Comparison of ENCODE assay signal across 17 cellular contexts in genomic region chr7:122988333-122988732, GRCh38. TPM values are rescaled to one million over a fixed set of nuclear protein-coding genes. Genes with fewer than 3 reads are reported as not detected.
DNase-seq lines count a peak whose midpoint lies in the region; ATAC-seq, FAIRE-seq and TF ChIP-seq lines count a peak whose summit lies in the region.
"Had no signal": no experiment of that assay in that cellular context is flagged by ENCODE, and none has a peak within 500 bp of the region (broad histone marks: within the 10 kb centered on the region; RNA-seq: fewer than 3 reads in every experiment).

No MANE protein-coding gene starts in this region.

- intact Hi-C loops in GM12878 (cut with micrococcal nuclease; ENCODE audit: unreplicated experiment) (no loop called here), mammary epithelial cell (cut with micrococcal nuclease) (no loop called here)

- FAIRE-seq in GM12878 (lab: Jason Lieb, UNC), result no peak
- FAIRE-seq: A204.1, D721Med, HepG2 had no signal

- no peak overlapping the region for H3K9ac ChIP-seq in GM12878 (ENCODE audit: control insufficient read depth, insufficient read depth, low read length)
- no peak overlapping the region for H3K9ac ChIP-seq in mammary epithelial cell (ENCODE audit: insufficient read depth, low read length)

- no peaks in the 10 kb centered on the region for H3K9me3 Mint-ChIP-seq in glutamatergic neuron (ENCODE audit: unreplicated experiment)

- RAD21 ChIA-PET in GM12878 (lab: Charles Lee; ENCODE audit: unreplicated experiment), result no interaction called here

- peak; percentile 31; the same call in 2 of the 3 replicates for ATAC-seq in GM12878
- ATAC-seq: HepG2 had no signal

- POLR2A ChIA-PET in GM12878 (lab: Charles Lee), result no interaction called here

- DNase-seq in NCI-H2171 (lab: John Stamatoyannopoulos, UW), result peak; percentile 48
- no peak for DNase-seq in GM12878 (ENCODE audit: low read depth, low spot score)
- DNase-seq in glutamatergic neuron, result peak; percentile 19
- DNase-seq in mammary epithelial cell, result no peak
- DNase-seq in activated T-cell treated with anti-CD3 and anti-CD28 coated beads, Interleukin-2, amount 50 U/mL, for 48 hours, result no peak
- DNase-seq in stimulated activated CD4-positive, alpha-beta T cell treated with anti-CD3 and anti-CD28 coated beads, Interleukin-2, amount 100 ng/mL, for 48 hours, result no peak
- DNase-seq: AML-193; Caco-2; CD4-positive, alpha-beta T cell; GDM1 had no signal

- BruUV-seq in GM12878 (replicated peaks; lab: Mats Ljungman, UMichigan) (no TSS peak), mammary epithelial cell (replicated peaks; lab: Mats Ljungman, UMichigan) (no TSS peak)

- TF ChIP-seq CTCF in GM12878 (IDR thresholded peaks at IDR 0.05 in 2 of 3, conservative IDR thresholded peaks at IDR 0.05 in 1 of 3; ENCODE audit: control insufficient read depth in 2 of 3, extremely low read depth in 1 of 3, insufficient read depth in 1 of 3, low read depth in 3 of 3, low read length in 3 of 3) (no peak), glutamatergic neuron (IDR thresholded peaks at IDR 0.05; ENCODE audit: partially characterized antibody, unreplicated experiment) (no peak), mammary epithelial cell (conservative IDR thresholded peaks at IDR 0.05 in 1 of 2, IDR thresholded peaks at IDR 0.05 in 1 of 2; ENCODE audit: extremely low read depth in 1 of 2, insufficient read depth in 1 of 2, low read depth in 1 of 2, low read length in 2 of 2) (no peak)

- TF ChIP-seq EP300 in GM12878 (IDR thresholded peaks at IDR 0.05; ENCODE audit: borderline replicate concordance in 1 of 2, control insufficient read depth in 1 of 2, low read depth in 2 of 2, low read length in 2 of 2), result no peak

- no peaks in the 10 kb centered on the region for H3K36me3 Mint-ChIP-seq in glutamatergic neuron (ENCODE audit: unreplicated experiment)

- TF ChIP-seq POLR2A in GM12878 (IDR thresholded peaks at IDR 0.05; ENCODE audit: low read depth, low read length), result no peak

- H3K27me3 Mint-ChIP-seq in glutamatergic neuron (ENCODE audit: unreplicated experiment), result peaks cover 3% of the 10 kb centered on the region
- H3K27me3 Mint-ChIP-seq: CD4-positive, alpha-beta T cell had no signal

- no peaks in the 10 kb centered on the region for H3K9me3 ChIP-seq in GM12878 (replicated peaks; ENCODE audit: control insufficient read depth, insufficient read depth, low read length)
- H3K9me3 ChIP-seq in mammary epithelial cell (replicated peaks; ENCODE audit: insufficient read depth, low read length), result no peaks in the 10 kb centered on the region
- H3K9me3 ChIP-seq: Caco-2, HAP-1 had no signal

- CTCF ChIA-PET in GM12878 (lab: Yijun Ruan, JAX), result no interaction called here
- CTCF ChIA-PET in mammary epithelial cell (lab: Charles Lee; ENCODE audit: low non-redundant PET), result no interaction called here

- H3K27me3 ChIP-seq in GM12878 (replicated peaks in 1 of 2; ENCODE audit: control insufficient read depth in 2 of 2, insufficient read depth in 2 of 2, low read length in 1 of 2), result no peaks in the 10 kb centered on the region
- H3K27me3 ChIP-seq in mammary epithelial cell (ENCODE audit: insufficient read depth, low read length), result no peaks in the 10 kb centered on the region

- no peaks in the 10 kb centered on the region for H3K79me2 ChIP-seq in GM12878 (ENCODE audit: control insufficient read depth, insufficient read depth, low read length)
- no peaks in the 10 kb centered on the region for H3K79me2 ChIP-seq in mammary epithelial cell (ENCODE audit: insufficient read depth, low read length)

- dilution Hi-C loops in mammary epithelial cell (cut with HindIII; ENCODE audit: low sequenced_read_pairs), result no loop called here

- no peak overlapping the region for H3K4me3 Mint-ChIP-seq in glutamatergic neuron (ENCODE audit: unreplicated experiment)
- H3K4me3 Mint-ChIP-seq: CD4-positive, alpha-beta T cell had no signal

- no peak for TF ChIP-seq RAD21 in GM12878 (IDR thresholded peaks at IDR 0.05; ENCODE audit: insufficient read depth, low read depth, low read length)

- H3K4me3 ChIP-seq in GM12878, result no peak overlapping the region
- H3K4me3 ChIP-seq in mammary epithelial cell (replicated peaks in 1 of 3; ENCODE audit: insufficient read depth in 1 of 3, low read depth in 2 of 3, low read length in 3 of 3), result no peak overlapping the region
- H3K4me3 ChIP-seq: HAP-1 had no signal

- H3K4me2 ChIP-seq in GM12878 (ENCODE audit: control insufficient read depth, insufficient read depth) (no peak overlapping the region), mammary epithelial cell (ENCODE audit: insufficient read depth, low read depth, low read length) (no peak overlapping the region)

- WGBS in GM12878 (ENCODE audit: insufficient coverage, insufficient replicate concordance, low lambda C conversion rate, missing lambda C conversion rate), result 10% methylated on average over 4 of the region's 4 CpGs
- 46% methylated on average over 4 of the region's 4 CpGs for WGBS in mammary epithelial cell (ENCODE audit: low coverage, missing lambda C conversion rate)

- H4K20me1 ChIP-seq in GM12878 (ENCODE audit: control insufficient read depth, insufficient read depth) (no peaks in the 10 kb centered on the region), mammary epithelial cell (ENCODE audit: insufficient read depth, low read length) (no peaks in the 10 kb centered on the region)

- H3K27ac ChIP-seq in GM12878 (ENCODE audit: control insufficient read depth, insufficient read depth), result no peak overlapping the region
- no peak overlapping the region for H3K27ac ChIP-seq in mammary epithelial cell (ENCODE audit: insufficient read depth, low read depth, low read length)
- H3K27ac ChIP-seq: C4-2B had no signal

- H2AFZ ChIP-seq in GM12878 (ENCODE audit: control insufficient read depth, low read depth, low read length), result no peak overlapping the region
- no peak overlapping the region for H2AFZ ChIP-seq in mammary epithelial cell (ENCODE audit: low read depth, low read length)

- peaks cover 11% of the 10 kb centered on the region for H3K4me1 Mint-ChIP-seq in glutamatergic neuron (ENCODE audit: low read depth, unreplicated experiment)

- SMC1A ChIA-PET in GM12878 (lab: Charles Lee; ENCODE audit: uncharacterized antibody, unreplicated experiment), result no interaction called here

- in situ Hi-C loops in GM12878 (cut with MboI) (no loop called here), mammary epithelial cell (cut with MboI; ENCODE audit: low sequenced_read_pairs in 2 of 2) (no loop called here)

- H3K36me3 ChIP-seq in GM12878 (ENCODE audit: control insufficient read depth in 2 of 2, insufficient read depth in 2 of 2, low read length in 1 of 2) (no peaks in the 10 kb centered on the region), mammary epithelial cell (ENCODE audit: insufficient read depth, low read length) (no peaks in the 10 kb centered on the region)
- H3K36me3 ChIP-seq: HAP-1 had no signal

- H3K27ac Mint-ChIP-seq in glutamatergic neuron (ENCODE audit: unreplicated experiment), result no peak overlapping the region
- H3K27ac Mint-ChIP-seq: CD4-positive, alpha-beta T cell had no signal

- H3K4me1 ChIP-seq in GM12878 (ENCODE audit: control insufficient read depth, insufficient read depth, low read length) (no peaks in the 10 kb centered on the region), mammary epithelial cell (ENCODE audit: insufficient read depth, low read length) (no peaks in the 10 kb centered on the region)
- H3K4me1 ChIP-seq: Caco-2, HAP-1 had no signal

TF ChIP-seq in GM12878, 131 proteins besides CTCF, POLR2A, EP300 and RAD21:
- TF ChIP-seq CBFB (IDR thresholded peaks at IDR 0.05; ENCODE audit: low read depth) (no peak), MTA3 (IDR thresholded peaks at IDR 0.05; ENCODE audit: borderline replicate concordance, low read length) (no peak), TAF1 (IDR thresholded peaks at IDR 0.05; ENCODE audit: borderline replicate concordance, low read depth, low read length) (no peak), SUZ12 (IDR thresholded peaks at IDR 0.05; ENCODE audit: unreplicated experiment) (no peak), BMI1 (IDR thresholded peaks at IDR 0.05; ENCODE audit: borderline replicate concordance) (no peak), STAT1 (conservative IDR thresholded peaks at IDR 0.05) (no peak), SMC3 (IDR thresholded peaks at IDR 0.05; ENCODE audit: borderline replicate concordance, low read length) (no peak), EZH2 (IDR thresholded peaks at IDR 0.05; ENCODE audit: borderline replicate concordance, control insufficient read depth, low read depth, low read length) (no peak)
- TF ChIP-seq, protein P1, sequence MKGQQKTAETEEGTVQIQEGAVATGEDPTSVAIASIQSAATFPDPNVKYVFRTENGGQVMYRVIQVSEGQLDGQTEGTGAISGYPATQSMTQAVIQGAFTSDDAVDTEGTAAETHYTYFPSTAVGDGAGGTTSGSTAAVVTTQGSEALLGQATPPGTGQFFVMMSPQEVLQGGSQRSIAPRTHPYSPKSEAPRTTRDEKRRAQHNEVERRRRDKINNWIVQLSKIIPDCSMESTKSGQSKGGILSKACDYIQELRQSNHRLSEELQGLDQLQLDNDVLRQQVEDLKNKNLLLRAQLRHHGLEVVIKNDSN (IDR thresholded peaks at IDR 0.05; ENCODE audit: borderline replicate concordance, extremely low read length, insufficient read depth, low read depth, low read length), result no peak

RNA-seq across cellular contexts. Expression of gene TAS2R16, which starts 7.2 kb away (rescaled TPM):
- total RNA-seq in GM12878 (2013; cell fraction: nucleolus; rRNA removed), result not detected in 2 replicates
- total RNA-seq in GM12878 (2014; rRNA removed) (not detected in 2 replicates), GM12878 (2014; rRNA removed; fragmentation: Illumina TruSeq; extraction: Trizol) (not detected in 2 replicates), GM12878 (2021) (not detected in 2 replicates), glutamatergic neuron (ENCODE audit: unreplicated experiment) (not detected), mammary epithelial cell (not detected)
- polyA plus RNA-seq in GM12878 (2011; ENCODE audit: low read depth), result not detected
- polyA plus RNA-seq in GM12878 (2011; rRNA removed) (not detected in 2 replicates), GM12878 (2014; fragmentation: Illumina TruSeq; extraction: Trizol) (not detected in 2 replicates), GM12878 (2014; fragmentation: Nextera tagmentation; extraction: Ambion mirVana) (not detected), GM12878 (2014; rRNA removed) (not detected in 2 replicates), GM12878 (2016; fragmentation: Nextera tagmentation; extraction: Ambion mirVana) (not detected), mammary epithelial cell (not detected)
- not detected in 2 replicates for polyA plus RNA-seq in GM12878 (2011; cell fraction: cytosol; rRNA removed)
- polyA plus RNA-seq in GM12878 (2011; cell fraction: nucleus; rRNA removed), result not detected in 2 replicates
- not detected in 2 replicates for polyA plus RNA-seq in GM12878 (2012)
- polyA minus RNA-seq in GM12878 (2011; rRNA and poly(A)+ RNA removed), result not detected in 2 replicates
- polyA minus RNA-seq in GM12878 (2011; cell fraction: cytosol; rRNA and poly(A)+ RNA removed), result not detected in 2 replicates
- not detected in 2 replicates for polyA minus RNA-seq in GM12878 (2011; cell fraction: nucleus; rRNA and poly(A)+ RNA removed)
- polyA minus RNA-seq in mammary epithelial cell, result not detected
- total RNA-seq: Caco-2; CD4-positive, alpha-beta T cell; H4; HepG2 had no signal
- polyA plus RNA-seq: BJ, HepG2 had no signal

Comparison
In these comparisons a context has a peak if more than half of its experiments do, and no peak if none do; other contexts are left out.
1. DNase-seq: peak in NCI-H2171 (single experiment) and glutamatergic neuron (single experiment); none in GM12878 (single experiment), mammary epithelial cell (single experiment), activated T-cell treated with anti-CD3 and anti-CD28 coated beads, Interleukin-2, amount 50 U/mL, for 48 hours (0 of 2) and stimulated activated CD4-positive, alpha-beta T cell treated with anti-CD3 and anti-CD28 coated beads, Interleukin-2, amount 100 ng/mL, for 48 hours (0 of 2).